ENCODE assay signal across 1 cellular context in the genomic region with DNA sequence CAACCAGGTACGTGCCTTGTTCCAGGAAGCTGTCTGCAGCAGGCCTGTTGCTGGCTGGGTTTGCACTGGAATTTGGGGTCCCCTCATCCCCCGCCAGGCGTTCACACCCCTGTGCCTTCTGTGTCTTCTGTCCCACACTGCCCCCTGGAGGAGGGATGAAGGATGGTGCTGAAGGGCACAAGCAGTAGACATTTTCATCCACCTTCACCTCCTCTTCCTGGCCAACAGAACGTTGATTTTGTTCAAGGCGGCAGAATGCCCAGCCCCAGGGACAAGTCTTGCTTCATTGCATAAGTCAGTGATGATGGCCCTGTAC.
TF ChIP-seq lines count a peak whose summit lies in the region.

No MANE protein-coding gene starts in this region.

TF ChIP-seq in HepG2, 621 proteins besides CTCF, POLR2A, EP300 and RAD21 (continued from another document):
- TF ChIP-seq ZBTB4 (CRISPR knock-in tag; IDR thresholded peaks at IDR 0.05; ENCODE audit: borderline replicate concordance): 0 out of 2 replicates have a peak, but pooled peaks have one; percentile 25
- TF ChIP-seq, protein P1, sequence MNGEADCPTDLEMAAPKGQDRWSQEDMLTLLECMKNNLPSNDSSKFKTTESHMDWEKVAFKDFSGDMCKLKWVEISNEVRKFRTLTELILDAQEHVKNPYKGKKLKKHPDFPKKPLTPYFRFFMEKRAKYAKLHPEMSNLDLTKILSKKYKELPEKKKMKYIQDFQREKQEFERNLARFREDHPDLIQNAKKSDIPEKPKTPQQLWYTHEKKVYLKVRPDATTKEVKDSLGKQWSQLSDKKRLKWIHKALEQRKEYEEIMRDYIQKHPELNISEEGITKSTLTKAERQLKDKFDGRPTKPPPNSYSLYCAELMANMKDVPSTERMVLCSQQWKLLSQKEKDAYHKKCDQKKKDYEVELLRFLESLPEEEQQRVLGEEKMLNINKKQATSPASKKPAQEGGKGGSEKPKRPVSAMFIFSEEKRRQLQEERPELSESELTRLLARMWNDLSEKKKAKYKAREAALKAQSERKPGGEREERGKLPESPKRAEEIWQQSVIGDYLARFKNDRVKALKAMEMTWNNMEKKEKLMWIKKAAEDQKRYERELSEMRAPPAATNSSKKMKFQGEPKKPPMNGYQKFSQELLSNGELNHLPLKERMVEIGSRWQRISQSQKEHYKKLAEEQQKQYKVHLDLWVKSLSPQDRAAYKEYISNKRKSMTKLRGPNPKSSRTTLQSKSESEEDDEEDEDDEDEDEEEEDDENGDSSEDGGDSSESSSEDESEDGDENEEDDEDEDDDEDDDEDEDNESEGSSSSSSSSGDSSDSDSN (CRISPR knock-in tag; IDR thresholded peaks at IDR 0.05): no peak
- TF ChIP-seq, protein P2, sequence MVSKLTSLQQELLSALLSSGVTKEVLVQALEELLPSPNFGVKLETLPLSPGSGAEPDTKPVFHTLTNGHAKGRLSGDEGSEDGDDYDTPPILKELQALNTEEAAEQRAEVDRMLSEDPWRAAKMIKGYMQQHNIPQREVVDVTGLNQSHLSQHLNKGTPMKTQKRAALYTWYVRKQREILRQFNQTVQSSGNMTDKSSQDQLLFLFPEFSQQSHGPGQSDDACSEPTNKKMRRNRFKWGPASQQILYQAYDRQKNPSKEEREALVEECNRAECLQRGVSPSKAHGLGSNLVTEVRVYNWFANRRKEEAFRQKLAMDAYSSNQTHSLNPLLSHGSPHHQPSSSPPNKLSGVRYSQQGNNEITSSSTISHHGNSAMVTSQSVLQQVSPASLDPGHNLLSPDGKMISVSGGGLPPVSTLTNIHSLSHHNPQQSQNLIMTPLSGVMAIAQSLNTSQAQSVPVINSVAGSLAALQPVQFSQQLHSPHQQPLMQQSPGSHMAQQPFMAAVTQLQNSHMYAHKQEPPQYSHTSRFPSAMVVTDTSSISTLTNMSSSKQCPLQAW (CRISPR knock-in tag; IDR thresholded peaks at IDR 0.05): peak; percentile 36; the same call in 1 of the 2 replicates
- TF ChIP-seq ZSCAN5A (CRISPR knock-in tag; IDR thresholded peaks at IDR 0.05; ENCODE audit: borderline replicate concordance): no peak
- TF ChIP-seq XRCC5 (optimal IDR thresholded peaks at IDR 0.05; ENCODE audit: low read length): peak; percentile 31
- TF ChIP-seq SRSF9 (IDR thresholded peaks at IDR 0.05; ENCODE audit: borderline replicate concordance, insufficient read depth, low read depth, low read length, poor library complexity, severe bottlenecking): no peak
- TF ChIP-seq ZNF501 (CRISPR knock-in tag; IDR thresholded peaks at IDR 0.05): peak; percentile 31; the same call in 1 of the 2 replicates
- no peak for TF ChIP-seq ZKSCAN1 (IDR thresholded peaks at IDR 0.05; ENCODE audit: low read length)
- peak; percentile 53; the same call in 1 of the 2 replicates for TF ChIP-seq ZBTB33 (CRISPR knock-in tag; IDR thresholded peaks at IDR 0.05)
- TF ChIP-seq STAG1 (CRISPR knock-in tag; IDR thresholded peaks at IDR 0.05): peak; percentile 86
- TF ChIP-seq, protein P3, sequence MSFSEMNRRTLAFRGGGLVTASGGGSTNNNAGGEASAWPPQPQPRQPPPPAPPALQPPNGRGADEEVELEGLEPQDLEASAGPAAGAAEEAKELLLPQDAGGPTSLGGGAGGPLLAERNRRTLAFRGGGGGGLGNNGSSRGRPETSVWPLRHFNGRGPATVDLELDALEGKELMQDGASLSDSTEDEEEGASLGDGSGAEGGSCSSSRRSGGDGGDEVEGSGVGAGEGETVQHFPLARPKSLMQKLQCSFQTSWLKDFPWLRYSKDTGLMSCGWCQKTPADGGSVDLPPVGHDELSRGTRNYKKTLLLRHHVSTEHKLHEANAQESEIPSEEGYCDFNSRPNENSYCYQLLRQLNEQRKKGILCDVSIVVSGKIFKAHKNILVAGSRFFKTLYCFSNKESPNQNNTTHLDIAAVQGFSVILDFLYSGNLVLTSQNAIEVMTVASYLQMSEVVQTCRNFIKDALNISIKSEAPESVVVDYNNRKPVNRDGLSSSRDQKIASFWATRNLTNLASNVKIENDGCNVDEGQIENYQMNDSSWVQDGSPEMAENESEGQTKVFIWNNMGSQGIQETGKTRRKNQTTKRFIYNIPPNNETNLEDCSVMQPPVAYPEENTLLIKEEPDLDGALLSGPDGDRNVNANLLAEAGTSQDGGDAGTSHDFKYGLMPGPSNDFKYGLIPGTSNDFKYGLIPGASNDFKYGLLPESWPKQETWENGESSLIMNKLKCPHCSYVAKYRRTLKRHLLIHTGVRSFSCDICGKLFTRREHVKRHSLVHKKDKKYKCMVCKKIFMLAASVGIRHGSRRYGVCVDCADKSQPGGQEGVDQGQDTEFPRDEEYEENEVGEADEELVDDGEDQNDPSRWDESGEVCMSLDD (CRISPR knock-in tag; IDR thresholded peaks at IDR 0.05; ENCODE audit: borderline replicate concordance): peak; percentile 54; the same call in 1 of the 2 replicates
- TF ChIP-seq TGIF2 (CRISPR knock-in tag; IDR thresholded peaks at IDR 0.05): no peak
- TF ChIP-seq NR2F2 (IDR thresholded peaks at IDR 0.05; ENCODE audit: borderline replicate concordance, low read depth): no peak
- TF ChIP-seq MLLT10 (CRISPR knock-in tag; IDR thresholded peaks at IDR 0.05): no peak
- TF ChIP-seq, protein P4, sequence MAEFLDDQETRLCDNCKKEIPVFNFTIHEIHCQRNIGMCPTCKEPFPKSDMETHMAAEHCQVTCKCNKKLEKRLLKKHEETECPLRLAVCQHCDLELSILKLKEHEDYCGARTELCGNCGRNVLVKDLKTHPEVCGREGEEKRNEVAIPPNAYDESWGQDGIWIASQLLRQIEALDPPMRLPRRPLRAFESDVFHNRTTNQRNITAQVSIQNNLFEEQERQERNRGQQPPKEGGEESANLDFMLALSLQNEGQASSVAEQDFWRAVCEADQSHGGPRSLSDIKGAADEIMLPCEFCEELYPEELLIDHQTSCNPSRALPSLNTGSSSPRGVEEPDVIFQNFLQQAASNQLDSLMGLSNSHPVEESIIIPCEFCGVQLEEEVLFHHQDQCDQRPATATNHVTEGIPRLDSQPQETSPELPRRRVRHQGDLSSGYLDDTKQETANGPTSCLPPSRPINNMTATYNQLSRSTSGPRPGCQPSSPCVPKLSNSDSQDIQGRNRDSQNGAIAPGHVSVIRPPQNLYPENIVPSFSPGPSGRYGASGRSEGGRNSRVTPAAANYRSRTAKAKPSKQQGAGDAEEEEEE (CRISPR knock-in tag; IDR thresholded peaks at IDR 0.05; ENCODE audit: borderline replicate concordance): no peak
- TF ChIP-seq RBM39 (IDR thresholded peaks at IDR 0.05; ENCODE audit: low read depth, low read length, poor library complexity, severe bottlenecking): no peak
- TF ChIP-seq SMC3 (IDR thresholded peaks at IDR 0.05; ENCODE audit: low read length): peak; percentile 66
- TF ChIP-seq HMG20B (CRISPR knock-in tag; conservative IDR thresholded peaks at IDR 0.05): no peak
- peak; percentile 55; the same call in 1 of the 2 replicates for TF ChIP-seq KDM2A (CRISPR knock-in tag; IDR thresholded peaks at IDR 0.05; ENCODE audit: borderline replicate concordance, low read depth)
- TF ChIP-seq FOXP4 (CRISPR knock-in tag; IDR thresholded peaks at IDR 0.05): no peak
- TF ChIP-seq WIZ (CRISPR knock-in tag; IDR thresholded peaks at IDR 0.05): no peak
